8 cellular contexts compared by ENCODE assay signal in genomic region chr20:33933469-33933909, GRCh38.
A peak's percentile ranks its signal among the peaks of the same experiment; 100 is the strongest.
DNase-seq lines count a peak whose midpoint lies in the region; ATAC-seq, FAIRE-seq and TF ChIP-seq lines count a peak whose summit lies in the region.

No MANE protein-coding gene starts in this region.

- H3K9me3 ChIP-seq in CD4-positive, alpha-beta T cell (ENCODE audit: control insufficient read depth, low read length): no peaks in the 10 kb centered on the region

- no peak for FAIRE-seq in HTR-8/SVneo (lab: Jason Lieb, UNC)

- H3K36me3 Mint-ChIP-seq in CD4-positive, alpha-beta T cell (ENCODE audit: low read depth): no peaks in the 10 kb centered on the region

- ATAC-seq in CD4-positive, alpha-beta T cell (ENCODE audit: poor library complexity): peak; percentile 68
- peak; percentile 83 for ATAC-seq in SK-N-SH treated with all-trans-retinoic acid at 6 μM for 48 hours
- ATAC-seq in left ventricle myocardium superior: peak; percentile 97
- ATAC-seq in sciatic nerve: peak; percentile 85

- H3K4me1 Mint-ChIP-seq in CD4-positive, alpha-beta T cell (ENCODE audit: low read depth): no peaks in the 10 kb centered on the region

- POLR2A ChIA-PET in CD4-positive, alpha-beta T cell (lab: Charles Lee): no interaction called here

- peak; percentile 27 for TF ChIP-seq CTCF in CD4-positive, alpha-beta T cell (IDR thresholded peaks at IDR 0.05)

- H3K27ac ChIP-seq in CD4-positive, alpha-beta T cell (ENCODE audit: low read depth, low read length): no peak overlapping the region

- H3K9me3 Mint-ChIP-seq in CD4-positive, alpha-beta T cell: no peaks in the 10 kb centered on the region

- DNase-seq in CD4-positive, alpha-beta T cell: peak; percentile 16 to 46 (median 36)
- DNase-seq in HTR-8/SVneo (ENCODE audit: insufficient read length, low spot score) (peak; percentile 48), amygdala (lab: John Stamatoyannopoulos, UW) (peak in 54 of 56 donors; percentile 10 to 88 (median 64)), left ventricle myocardium superior (peak; percentile 69), sciatic nerve (ENCODE audit: low spot score) (peak; percentile 65), NCI-H128 (lab: John Stamatoyannopoulos, UW; ENCODE audit: unreplicated experiment) (no peak), GM19240 (ENCODE audit: insufficient read length, low spot score) (no peak)

- intact Hi-C loops in CD4-positive, alpha-beta T cell (cut with DNase I, micrococcal nuclease): loop anchor here (1.0 to 5.0 kb wide), 4 partner anchors 137 to 196 kb away; no protein-coding TSS in a partner anchor
- intact Hi-C loops in left ventricle myocardium superior (cut with micrococcal nuclease): loop anchor here (2.0 kb wide), 1 partner anchor 135 kb away; no protein-coding TSS in a partner anchor
- intact Hi-C loops in sciatic nerve (cut with DNase I): no loop called here

- H3K4me3 Mint-ChIP-seq in CD4-positive, alpha-beta T cell: no peak overlapping the region

- CTCF ChIA-PET in CD4-positive, alpha-beta T cell (lab: Charles Lee): interaction anchor here (1.4 to 1.5 kb wide), 2 partner anchors 89 to 135 kb away, joined by 4 to 11 read pairs; no protein-coding TSS in a partner anchor

- no peaks in the 10 kb centered on the region for H3K27me3 ChIP-seq in CD4-positive, alpha-beta T cell (ENCODE audit: control insufficient read depth, insufficient read depth, low read length)

- H3K27me3 Mint-ChIP-seq in CD4-positive, alpha-beta T cell: no peaks in the 10 kb centered on the region

- H3K27ac Mint-ChIP-seq in CD4-positive, alpha-beta T cell: no peak overlapping the region

TF ChIP-seq in SK-N-SH treated with all-trans-retinoic acid at 6 μM for 48 hours, 23 proteins besides CTCF, POLR2A, EP300 and RAD21:
- no peak for TF ChIP-seq ZFP30 (CRISPR knock-in tag; IDR thresholded peaks at IDR 0.05)
- no peak for TF ChIP-seq ISL1 (CRISPR knock-in tag; IDR thresholded peaks at IDR 0.05)
- no peak for TF ChIP-seq ESRRG (CRISPR knock-in tag; IDR thresholded peaks at IDR 0.05)
- TF ChIP-seq, protein P1, sequence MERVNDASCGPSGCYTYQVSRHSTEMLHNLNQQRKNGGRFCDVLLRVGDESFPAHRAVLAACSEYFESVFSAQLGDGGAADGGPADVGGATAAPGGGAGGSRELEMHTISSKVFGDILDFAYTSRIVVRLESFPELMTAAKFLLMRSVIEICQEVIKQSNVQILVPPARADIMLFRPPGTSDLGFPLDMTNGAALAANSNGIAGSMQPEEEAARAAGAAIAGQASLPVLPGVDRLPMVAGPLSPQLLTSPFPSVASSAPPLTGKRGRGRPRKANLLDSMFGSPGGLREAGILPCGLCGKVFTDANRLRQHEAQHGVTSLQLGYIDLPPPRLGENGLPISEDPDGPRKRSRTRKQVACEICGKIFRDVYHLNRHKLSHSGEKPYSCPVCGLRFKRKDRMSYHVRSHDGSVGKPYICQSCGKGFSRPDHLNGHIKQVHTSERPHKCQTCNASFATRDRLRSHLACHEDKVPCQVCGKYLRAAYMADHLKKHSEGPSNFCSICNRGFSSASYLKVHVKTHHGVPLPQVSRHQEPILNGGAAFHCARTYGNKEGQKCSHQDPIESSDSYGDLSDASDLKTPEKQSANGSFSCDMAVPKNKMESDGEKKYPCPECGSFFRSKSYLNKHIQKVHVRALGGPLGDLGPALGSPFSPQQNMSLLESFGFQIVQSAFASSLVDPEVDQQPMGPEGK (CRISPR knock-in tag; IDR thresholded peaks at IDR 0.05; ENCODE audit: borderline replicate concordance): no peak
- TF ChIP-seq SNAI2 (CRISPR knock-in tag; IDR thresholded peaks at IDR 0.05): no peak

Comparison
In these comparisons a context has a peak if more than half of its experiments do, and no peak if none do; other contexts are left out.
1. DNase-seq: peak in CD4-positive, alpha-beta T cell (10 of 10), HTR-8/SVneo (single experiment), amygdala (54 of 56), left ventricle myocardium superior (single experiment) and sciatic nerve (single experiment); none in NCI-H128 (single experiment) and GM19240 (single experiment).
2. Peak in every context shown above with its lines, with median percentiles within 50 percentile points of each other: ATAC-seq.